ENCODE assay signal across 8 cellular contexts in genomic region chr1:15603966-15604282, GRCh38. TPM values are rescaled to one million over a fixed set of nuclear protein-coding genes. Genes with fewer than 3 reads are reported as not detected.
DNase-seq lines count a peak whose midpoint lies in the region; FAIRE-seq and TF ChIP-seq lines count a peak whose summit lies in the region.
"Not testable (repeated sequence)": the region's sequence is repeated elsewhere in the genome, so short reads cannot be mapped to it uniquely, and the experiment has no call there.

No MANE protein-coding gene starts in this region.

- H3K9me3 ChIP-seq in AG04450 (ENCODE audit: control insufficient read depth, insufficient read depth, low read length); endodermal cell (ENCODE audit: control insufficient read depth, low read length); keratinocyte (ENCODE audit: control insufficient read depth, low read depth, low read length): not testable (repeated sequence)

- POLR2A ChIA-PET in AG04450 (lab: Yijun Ruan, JAX) = interaction anchor here (1.3 to 2.6 kb wide), 2 partner anchors 12 to 14 kb away, joined by 3 to 17 read pairs; partner anchors contain the start of gene DDI2

- not testable (repeated sequence) for H3K36me3 Mint-ChIP-seq in HFFc6 (ENCODE audit: low read depth); T-helper 2 cell treated with Interferon-gamma antibody and Interleukin-4, amounts not matched to agents 5 μg/mL and 100 μg/mL, for 36 hours (ENCODE audit: low read depth); endodermal cell (ENCODE audit: low read depth); neural crest cell (ENCODE audit: low read depth); stimulated activated naive CD8-positive, alpha-beta T cell treated with anti-CD3 and anti-CD28 coated beads, Interleukin-15, Interleukin-2, amounts not matched to agents 100 ng/mL and 50 ng/mL, for 24 hours (ENCODE audit: low read depth)

- H3K27ac Mint-ChIP-seq in HFFc6 (peak overlapping the region; percentile 67), endodermal cell (peak overlapping the region; percentile 57), neural crest cell (ENCODE audit: unreplicated experiment) (peak overlapping the region; percentile 27)
- H3K27ac Mint-ChIP-seq in T-helper 2 cell treated with Interferon-gamma antibody and Interleukin-4, amounts not matched to agents 5 μg/mL and 100 μg/mL, for 36 hours = peak overlapping the region; percentile 80
- peak overlapping the region; percentile 26 for H3K27ac Mint-ChIP-seq in stimulated activated naive CD8-positive, alpha-beta T cell treated with anti-CD3 and anti-CD28 coated beads, Interleukin-15, Interleukin-2, amounts not matched to agents 100 ng/mL and 50 ng/mL, for 24 hours

- peak overlapping the region; percentile 83 for H2AFZ ChIP-seq in keratinocyte (ENCODE audit: control insufficient read depth, low read length)

- H3K9me1 ChIP-seq in keratinocyte (ENCODE audit: control insufficient read depth, extremely low read depth, insufficient read depth, low read length) = not testable (repeated sequence)

- not testable (repeated sequence) for H3K27me3 ChIP-seq in AG04450 (ENCODE audit: control insufficient read depth, insufficient read depth, low read length); endodermal cell (ENCODE audit: control insufficient read depth, insufficient read depth, low read length, poor library complexity, severe bottlenecking); keratinocyte (ENCODE audit: control insufficient read depth, extremely low read depth, insufficient read depth, low read length)

- TF ChIP-seq CTCF in AG04450 (IDR thresholded peaks at IDR 0.05; ENCODE audit: low read depth, low read length); HFFc6 (IDR thresholded peaks at IDR 0.05); endodermal cell (conservative IDR thresholded peaks at IDR 0.05); keratinocyte (optimal IDR thresholded peaks at IDR 0.05 in 1 of 3, IDR thresholded peaks at IDR 0.05 in 1 of 3, conservative IDR thresholded peaks at IDR 0.05 in 1 of 3; ENCODE audit: extremely low read depth in 1 of 3, insufficient read depth in 2 of 3, low read length in 3 of 3); neural crest cell (conservative IDR thresholded peaks at IDR 0.05): not testable (repeated sequence)

- not testable (repeated sequence) for H3K36me3 ChIP-seq in endodermal cell (ENCODE audit: control insufficient read depth, insufficient read depth, low read length); keratinocyte (ENCODE audit: control insufficient read depth in 2 of 2, extremely low read depth in 1 of 2, insufficient read depth in 2 of 2, low read length in 2 of 2)

- not testable (repeated sequence) for H3K9ac ChIP-seq in endodermal cell (ENCODE audit: extremely low read depth, low read length, poor library complexity, severe bottlenecking); keratinocyte (ENCODE audit: control insufficient read depth, extremely low read depth, insufficient read depth, low read length)

- not testable (repeated sequence) for H3K79me2 ChIP-seq in keratinocyte (ENCODE audit: control insufficient read depth, insufficient read depth, low read length)

- not testable (repeated sequence) for H3K9me3 Mint-ChIP-seq in HFFc6; T-helper 2 cell treated with Interferon-gamma antibody and Interleukin-4, amounts not matched to agents 5 μg/mL and 100 μg/mL, for 36 hours; neural crest cell; stimulated activated naive CD8-positive, alpha-beta T cell treated with anti-CD3 and anti-CD28 coated beads, Interleukin-15, Interleukin-2, amounts not matched to agents 100 ng/mL and 50 ng/mL, for 24 hours
- H3K9me3 Mint-ChIP-seq in endodermal cell = peaks cover 10% of the 10 kb centered on the region

- not testable (repeated sequence) for DNase-seq in AG04450 (ENCODE audit: low read depth, low spot score); HFFc6; T-helper 2 cell treated with Interferon-gamma antibody and Interleukin-4, amounts not matched to agents 5 μg/mL and 100 μg/mL, for 36 hours (ENCODE audit: low spot score); endodermal cell; keratinocyte (ENCODE audit: low read depth, low spot score); neural crest cell (ENCODE audit: low read depth, low spot score)

- H3K27me3 Mint-ChIP-seq in HFFc6 (ENCODE audit: insufficient read depth); T-helper 2 cell treated with Interferon-gamma antibody and Interleukin-4, amounts not matched to agents 5 μg/mL and 100 μg/mL, for 36 hours (ENCODE audit: low read depth); stimulated activated naive CD8-positive, alpha-beta T cell treated with anti-CD3 and anti-CD28 coated beads, Interleukin-15, Interleukin-2, amounts not matched to agents 100 ng/mL and 50 ng/mL, for 24 hours: not testable (repeated sequence)
- peaks cover 35% of the 10 kb centered on the region for H3K27me3 Mint-ChIP-seq in endodermal cell (ENCODE audit: insufficient read depth)
- H3K27me3 Mint-ChIP-seq in neural crest cell (ENCODE audit: low read depth) = peaks cover 12% of the 10 kb centered on the region

- H3K4me3 ChIP-seq in AG04450 (ENCODE audit: low read depth, low read length) (peak overlapping the region; percentile 87), endodermal cell (ENCODE audit: low read length) (peak overlapping the region; percentile 80), keratinocyte (ENCODE audit: control insufficient read depth in 2 of 3, extremely low read depth in 1 of 3, insufficient read depth in 2 of 3, low read depth in 1 of 3, low read length in 3 of 3) (peak overlapping the region; percentile 57 to 90 (median 90))

- H3K27ac ChIP-seq in AG04450 (ENCODE audit: low read depth, low read length) (peak overlapping the region; percentile 71), angular gyrus (ENCODE audit: low read depth, low read length) (peak overlapping the region; percentile 71), keratinocyte (ENCODE audit: control insufficient read depth, insufficient read depth, low read length) (peak overlapping the region; percentile 76)
- not testable (repeated sequence) for H3K27ac ChIP-seq in endodermal cell (ENCODE audit: low read depth, low read length)

- FAIRE-seq in keratinocyte (lab: Jason Lieb, UNC) = not testable (repeated sequence)

- H3K4me1 ChIP-seq in endodermal cell (ENCODE audit: control insufficient read depth, insufficient read depth, low read length); keratinocyte (ENCODE audit: control insufficient read depth, extremely low read depth, insufficient read depth, low read length): not testable (repeated sequence)

- 92 to 95% methylated on average over 13 of the region's 13 CpGs for WGBS in endodermal cell (ENCODE audit: insufficient coverage in 1 of 2, insufficient read length in 1 of 2), 2 experiments

- peaks cover 14% of the 10 kb centered on the region for H3K4me1 Mint-ChIP-seq in HFFc6 (ENCODE audit: low read depth)
- not testable (repeated sequence) for H3K4me1 Mint-ChIP-seq in T-helper 2 cell treated with Interferon-gamma antibody and Interleukin-4, amounts not matched to agents 5 μg/mL and 100 μg/mL, for 36 hours (ENCODE audit: low read depth); endodermal cell
- peaks cover 14% of the 10 kb centered on the region for H3K4me1 Mint-ChIP-seq in neural crest cell
- H3K4me1 Mint-ChIP-seq in stimulated activated naive CD8-positive, alpha-beta T cell treated with anti-CD3 and anti-CD28 coated beads, Interleukin-15, Interleukin-2, amounts not matched to agents 100 ng/mL and 50 ng/mL, for 24 hours (ENCODE audit: low read depth) = peaks cover 14% of the 10 kb centered on the region

- H3K4me2 ChIP-seq in keratinocyte (ENCODE audit: control insufficient read depth, extremely low read depth, insufficient read depth, low read depth, low read length) = peak overlapping the region; percentile 96

- H3K4me3 Mint-ChIP-seq in HFFc6 = peak overlapping the region; percentile 81
- H3K4me3 Mint-ChIP-seq in T-helper 2 cell treated with Interferon-gamma antibody and Interleukin-4, amounts not matched to agents 5 μg/mL and 100 μg/mL, for 36 hours = peak overlapping the region; percentile 83
- peak overlapping the region; percentile 70 for H3K4me3 Mint-ChIP-seq in endodermal cell
- H3K4me3 Mint-ChIP-seq in neural crest cell = peak overlapping the region; percentile 81
- H3K4me3 Mint-ChIP-seq in stimulated activated naive CD8-positive, alpha-beta T cell treated with anti-CD3 and anti-CD28 coated beads, Interleukin-15, Interleukin-2, amounts not matched to agents 100 ng/mL and 50 ng/mL, for 24 hours = peak overlapping the region; percentile 77

- dilution Hi-C loops in keratinocyte (cut with MboI; ENCODE audit: extremely low pct_ligation_motif_present, low sequenced_read_pairs) = not testable (repeated sequence)

- H4K20me1 ChIP-seq in keratinocyte (ENCODE audit: control insufficient read depth, extremely low read depth, insufficient read depth, low read length) = not testable (repeated sequence)

- CTCF ChIA-PET in AG04450 (lab: Charles Lee) = interaction anchor here (1.1 kb wide), 1 partner anchor 9 kb away, joined by 5 read pairs; no protein-coding TSS in a partner anchor

RNA-seq across cellular contexts. Expression of gene DDI2, which starts 13.3 kb away (rescaled TPM):
- polyA plus RNA-seq in AG04450 (2011; rRNA removed) (7.8 and 8.7 TPM in 2 replicates), keratinocyte (7.8 to 12.6 TPM (median 11.5 TPM) in 3 replicates)
- polyA minus RNA-seq in AG04450 (2011; rRNA and poly(A)+ RNA removed) = 17.9 and 21.1 TPM in 2 replicates
- total RNA-seq in HFFc6 (2021; fragmentation: NEBNext Ultra II Directional; extraction: Animal tissue kit (Norgen Biotek cat#: 25700)) = 10 to 100 TPM; 11.6 to 15.3 (median 13.3) TPM
- total RNA-seq in endodermal cell (10 to 100 TPM; 36.0 to 37.6 TPM), neural crest cell (33.0 and 33.2 TPM in 2 replicates)
- 10.6 TPM for polyA plus RNA-seq in endodermal cell (2013, experiment 1 of 2)
- 11.3 TPM for polyA plus RNA-seq in endodermal cell (2013, experiment 2 of 2)
- polyA plus RNA-seq in keratinocyte (2011; ENCODE audit: low read depth) = 13.4 TPM
- 6.3 and 9.5 TPM in 2 replicates for polyA plus RNA-seq in keratinocyte (2011; cell fraction: cytosol; rRNA removed)
- 18.5 and 21.9 TPM in 2 replicates for polyA plus RNA-seq in keratinocyte (2011; cell fraction: nucleus; rRNA removed)
- 9.8 and 11.6 TPM in 2 replicates for polyA plus RNA-seq in keratinocyte (2012; ENCODE audit: low replicate concordance)
- 16.6 to 35.9 TPM (median 25.9 TPM) in 3 replicates for polyA minus RNA-seq in keratinocyte
- polyA minus RNA-seq in keratinocyte (2011; cell fraction: cytosol; rRNA and poly(A)+ RNA removed) = 6.3 TPM
- polyA minus RNA-seq in keratinocyte (2011; cell fraction: nucleus; rRNA and poly(A)+ RNA removed) = 19.0 and 40.8 TPM in 2 replicates

RNA-seq across cellular contexts. Expression of gene AGMAT, which starts 19.1 kb away (rescaled TPM):
- polyA plus RNA-seq in AG04450 (2011; rRNA removed) (0.68 and 0.74 TPM in 2 replicates), keratinocyte (0.18 to 0.46 TPM (median 0.21 TPM) in 3 replicates)
- 0.64 and 0.74 TPM in 2 replicates for polyA minus RNA-seq in AG04450 (2011; rRNA and poly(A)+ RNA removed)
- total RNA-seq in HFFc6 (2021; fragmentation: NEBNext Ultra II Directional; extraction: Animal tissue kit (Norgen Biotek cat#: 25700)) = under 1 TPM in 3 of 6 experiments, not detected in 3; 0.07 to 0.14 (median 0.09) TPM
- total RNA-seq in endodermal cell (1 to 10 TPM; 3.8 to 4.4 TPM), neural crest cell (1.2 and 1.4 TPM in 2 replicates)
- polyA plus RNA-seq in endodermal cell (2013, experiment 1 of 2) = 1.0 TPM
- 0.83 TPM for polyA plus RNA-seq in endodermal cell (2013, experiment 2 of 2)
- polyA plus RNA-seq in keratinocyte (2011; ENCODE audit: low read depth) = not detected
- polyA plus RNA-seq in keratinocyte (2011; cell fraction: cytosol; rRNA removed) = 0.18 and 0.29 TPM in 2 replicates
- 0.15 TPM in 1 of 2 replicates, not detected in the other for polyA plus RNA-seq in keratinocyte (2011; cell fraction: nucleus; rRNA removed)
- polyA plus RNA-seq in keratinocyte (2012; ENCODE audit: low replicate concordance) = 0.14 and 0.39 TPM in 2 replicates
- 0.23 to 0.69 TPM (median 0.45 TPM) in 3 replicates for polyA minus RNA-seq in keratinocyte
- polyA minus RNA-seq in keratinocyte (2011; cell fraction: cytosol; rRNA and poly(A)+ RNA removed) = not detected
- 0.21 and 0.47 TPM in 2 replicates for polyA minus RNA-seq in keratinocyte (2011; cell fraction: nucleus; rRNA and poly(A)+ RNA removed)

Comparison
In these comparisons a context has a peak if more than half of its experiments do, and no peak if none do; other contexts are left out.
1. H3K27ac Mint-ChIP-seq: peak in every context shown above with its lines; median percentile 80 in T-helper 2 cell treated with Interferon-gamma antibody and Interleukin-4, amounts not matched to agents 5 μg/mL and 100 μg/mL, for 36 hours; 67 in HFFc6; 57 in endodermal cell; 27 in neural crest cell; 26 in stimulated activated naive CD8-positive, alpha-beta T cell treated with anti-CD3 and anti-CD28 coated beads, Interleukin-15, Interleukin-2, amounts not matched to agents 100 ng/mL and 50 ng/mL, for 24 hours.